In genomic region chr16:87956771-87957279, GRCh38 we compare ENCODE assay signal across 8 cellular contexts. TPM values are rescaled to one million over a fixed set of nuclear protein-coding genes. Genes with fewer than 3 reads are reported as not detected.
DNase-seq lines count a peak whose midpoint lies in the region; ATAC-seq and TF ChIP-seq lines count a peak whose summit lies in the region.

No MANE protein-coding gene starts in this region.

- peaks cover 66% of the 10 kb centered on the region for H3K36me3 Mint-ChIP-seq in activated B cell treated with CpG ODN at 0.5 μM for 24 hours (ENCODE audit: low read depth)

- H3K9me3 ChIP-seq in HEK293 (ENCODE audit: control insufficient read depth, insufficient read depth, low read depth, low read length) = no peaks in the 10 kb centered on the region

- CTCF ChIA-PET in HEK293 (lab: Yijun Ruan, JAX) = interaction anchor here (0.6 kb wide), 1 partner anchor 275 kb away, joined by 3 read pairs; no protein-coding TSS in a partner anchor
- CTCF ChIA-PET in activated B cell treated with CpG ODN at 0.5 μM for 24 hours (lab: Charles Lee) = interaction anchor here (1.4 kb wide), 1 partner anchor 480 kb away, joined by 5 read pairs; no protein-coding TSS in a partner anchor

- peaks cover 94% of the 10 kb centered on the region for H3K4me1 Mint-ChIP-seq in activated B cell treated with CpG ODN at 0.5 μM for 24 hours

- ATAC-seq in activated B cell treated with CpG ODN at 0.5 μM for 24 hours (ENCODE audit: low read depth) (peak; percentile 12), HG03565 (IDR thresholded peaks at IDR 0.05; ENCODE audit: unreplicated experiment) (no peak), GM19455 (IDR thresholded peaks at IDR 0.05; ENCODE audit: unreplicated experiment) (no peak)

- POLR2A ChIA-PET in HEK293 (lab: Yijun Ruan, JAX) (interaction anchor here (0.6 kb wide), 1 partner anchor 41 kb away, joined by 5 read pairs; no protein-coding TSS in a partner anchor), activated B cell treated with CpG ODN at 0.5 μM for 24 hours (lab: Charles Lee) (interaction anchor here (0.6 to 2.9 kb wide), 10 partner anchors 10 to 474 kb away, joined by 3 to 9 read pairs (median 5); no protein-coding TSS in a partner anchor)

- intact Hi-C loops in activated B cell treated with CpG ODN at 0.5 μM for 24 hours (cut with micrococcal nuclease) = loop anchor here (1.0 to 10.0 kb wide), 4 partner anchors 89 to 1288 kb away; partner anchors contain the start of gene ZCCHC14

- H3K9me3 Mint-ChIP-seq in activated B cell treated with CpG ODN at 0.5 μM for 24 hours = no peaks in the 10 kb centered on the region

- peak overlapping the region; percentile 91 for H3K27ac Mint-ChIP-seq in activated B cell treated with CpG ODN at 0.5 μM for 24 hours

- TF ChIP-seq CTCF in HEK293 (tag by site-specific recombination; IDR thresholded peaks at IDR 0.05) (peak; percentile 49; the same call in 1 of the 2 replicates), activated B cell treated with CpG ODN at 0.5 μM for 24 hours (IDR thresholded peaks at IDR 0.05) (no peak), fibroblast of mammary gland (conservative IDR thresholded peaks at IDR 0.05; ENCODE audit: control insufficient read depth, insufficient read depth, low read depth, low read length) (peak; percentile 65)

- H3K4me3 Mint-ChIP-seq in activated B cell treated with CpG ODN at 0.5 μM for 24 hours = peak overlapping the region; percentile 79

- H3K27me3 Mint-ChIP-seq in activated B cell treated with CpG ODN at 0.5 μM for 24 hours = no peaks in the 10 kb centered on the region

- H3K4me1 ChIP-seq in HEK293 (ENCODE audit: control insufficient read depth, insufficient read depth, low read length) = peaks cover 16% of the 10 kb centered on the region

- H3K27ac ChIP-seq in HEK293 (ENCODE audit: extremely low read depth, low read depth, low read length) (no peak overlapping the region), skin epidermis (peak overlapping the region in 18 of 21 experiments; percentile 34 to 100 (median 72))

- H3K36me3 ChIP-seq in HEK293 (ENCODE audit: control insufficient read depth in 2 of 2, insufficient read depth in 1 of 2, low read length in 2 of 2) = peaks cover 4 to 46% of the 10 kb centered on the region in 2 experiments; a peak in 2 of 3 replicates

- DNase-seq in DMS114 treated with DMSO at 0.1 percent for 48 hours (lab: John Stamatoyannopoulos, UW; ENCODE audit: unreplicated experiment) (peak; percentile 16), activated B cell treated with CpG ODN at 0.5 μM for 24 hours (no peak), fibroblast of mammary gland (ENCODE audit: low read depth) (peak; percentile 87), germinal center (ENCODE audit: low spot score) (no peak)

- H3K4me3 ChIP-seq in HEK293 (ENCODE audit: low read depth, low read length) (no peak overlapping the region), fibroblast of mammary gland (ENCODE audit: control insufficient read depth, low read depth, low read length) (peak overlapping the region; percentile 4), skin epidermis (peak overlapping the region in 5 of 7 experiments; percentile 0 to 8 (median 5))

TF ChIP-seq in HEK293, 187 proteins besides CTCF, POLR2A, EP300 and RAD21 (continues in another document):
- TF ChIP-seq ZNF548 (tag by site-specific recombination; IDR thresholded peaks at IDR 0.05) (no peak), ZNF658 (tag by site-specific recombination; IDR thresholded peaks at IDR 0.05) (no peak), ZNF776 (tag by site-specific recombination; IDR thresholded peaks at IDR 0.05; ENCODE audit: borderline replicate concordance) (no peak), ZNF394 (tag by site-specific recombination; IDR thresholded peaks at IDR 0.05; ENCODE audit: borderline replicate concordance) (no peak), ZNF341 (tag by site-specific recombination; IDR thresholded peaks at IDR 0.05; ENCODE audit: low read depth) (no peak), ZBTB49 (tag by site-specific recombination; IDR thresholded peaks at IDR 0.05; ENCODE audit: low read depth) (no peak), ZBTB6 (tag by site-specific recombination; IDR thresholded peaks at IDR 0.05) (no peak), ZNF692 (tag by site-specific recombination; IDR thresholded peaks at IDR 0.05) (no peak), ZNF362 (tag by site-specific recombination; IDR thresholded peaks at IDR 0.05) (no peak), PRDM1 (tag by site-specific recombination; IDR thresholded peaks at IDR 0.05) (no peak), ZNF280D (tag by site-specific recombination; IDR thresholded peaks at IDR 0.05) (no peak), KLF7 (tag by site-specific recombination; IDR thresholded peaks at IDR 0.05; ENCODE audit: borderline replicate concordance) (no peak)

RNA-seq across cellular contexts. Expression of gene BANP, which starts 5.6 kb away (rescaled TPM):
- 62.8 and 72.3 TPM in 2 replicates for total RNA-seq in activated B cell treated with CpG ODN at 0.5 μM for 24 hours

RNA-seq across cellular contexts. Expression of gene CA5A, which starts 20.5 kb away (rescaled TPM):
- total RNA-seq in activated B cell treated with CpG ODN at 0.5 μM for 24 hours = not detected in 2 replicates

Comparison
In these comparisons a context has a peak if more than half of its experiments do, and no peak if none do; other contexts are left out.
1. DNase-seq: peak in DMS114 treated with DMSO at 0.1 percent for 48 hours (single experiment) and fibroblast of mammary gland (single experiment); none in activated B cell treated with CpG ODN at 0.5 μM for 24 hours (single experiment) and germinal center (single experiment).